24 cellular contexts compared by ENCODE assay signal in the genomic region with DNA sequence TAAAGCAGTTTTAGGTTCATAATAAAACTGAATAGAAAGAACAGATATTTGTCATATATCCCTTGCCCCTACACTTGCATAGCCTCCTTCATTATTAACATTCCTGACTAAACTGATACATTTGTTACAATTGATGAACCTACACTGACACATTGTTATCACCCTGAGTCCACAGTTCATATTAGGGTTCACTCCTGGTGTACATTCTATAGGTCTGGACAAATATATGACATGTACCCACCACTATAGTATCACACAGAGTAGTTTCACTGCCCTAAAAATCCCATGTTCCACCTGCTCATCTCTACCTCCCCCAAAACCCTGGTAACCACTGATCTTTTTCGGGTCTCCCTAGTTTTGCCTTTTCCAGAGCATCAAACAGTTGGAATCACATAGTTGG.
"Had no signal": no experiment of that assay in that cellular context is flagged by ENCODE, and none has a peak within 500 bp of the region (broad histone marks: within the 10 kb centered on the region; RNA-seq: fewer than 3 reads in every experiment).

No MANE protein-coding gene starts in this region.

- ATAC-seq: activated naive CD4-positive, alpha-beta T cell treated with anti-CD3 and anti-CD28 coated beads, Interleukin-2, amount 50 U/mL, for 72 hours; activated T-cell treated with anti-CD3 and anti-CD28 coated beads, Interleukin-2, amount 50 U/mL, for 72 hours; body of pancreas; naive thymus-derived CD4-positive, alpha-beta T cell had no signal

- H3K27ac ChIP-seq: body of pancreas, colonic mucosa, right atrium auricular region, spleen had no signal

- H3K36me3 Mint-ChIP-seq: activated naive CD4-positive, alpha-beta T cell treated with anti-CD3 and anti-CD28 coated beads, Interleukin-2, amount 50 U/mL, for 72 hours had no signal

- H3K36me3 ChIP-seq: cardiac muscle cell, colonic mucosa, right atrium auricular region, spleen had no signal

- H3K27me3 ChIP-seq: body of pancreas, cardiac muscle cell, colonic mucosa, right atrium auricular region, spleen, tibial nerve had no signal

- H3K27ac Mint-ChIP-seq: activated B cell treated with CpG ODN at 0.5 μM for 24 hours; activated naive CD4-positive, alpha-beta T cell treated with anti-CD3 and anti-CD28 coated beads, Interleukin-2, amount 50 U/mL, for 72 hours; activated T-cell treated with anti-CD3 and anti-CD28 coated beads, Interleukin-2, amount 50 U/mL, for 72 hours; naive thymus-derived CD4-positive, alpha-beta T cell; T-helper 2 cell treated with Interferon-gamma antibody and Interleukin-4, amounts not matched to agents 5 μg/mL and 100 μg/mL, for 36 hours had no signal

- DNase-seq: activated B cell treated with CpG ODN at 0.5 μM for 24 hours; activated naive CD4-positive, alpha-beta T cell; activated T-cell treated with anti-CD3 and anti-CD28 coated beads for 4 hours; activated T-cell treated with anti-CD3 and anti-CD28 coated beads, Interleukin-2, amount 50 U/mL, for 72 hours; body of pancreas; cerebellar nuclear complex; colonic mucosa; effector memory CD4-positive, alpha-beta T cell; foreskin fibroblast; head of caudate nucleus; hippocampal formation; left colon; midbrain; naive thymus-derived CD4-positive, alpha-beta T cell; nucleus accumbens; spleen; stimulated activated naive CD4-positive, alpha-beta T cell had no signal

- H3K9me3 Mint-ChIP-seq: activated B cell treated with CpG ODN at 0.5 μM for 24 hours; activated naive CD4-positive, alpha-beta T cell treated with anti-CD3 and anti-CD28 coated beads, Interleukin-2, amount 50 U/mL, for 72 hours; neural crest cell; T-helper 2 cell treated with Interferon-gamma antibody and Interleukin-4, amounts not matched to agents 5 μg/mL and 100 μg/mL, for 36 hours had no signal

- H3K4me3 ChIP-seq: body of pancreas, cardiac muscle cell, colonic mucosa, right atrium auricular region, spleen, tibial nerve had no signal

- H3K4me3 Mint-ChIP-seq: activated B cell treated with CpG ODN at 0.5 μM for 24 hours; activated T-cell treated with anti-CD3 and anti-CD28 coated beads, Interleukin-2, amount 50 U/mL, for 72 hours; naive thymus-derived CD4-positive, alpha-beta T cell; neural crest cell; T-helper 2 cell treated with Interferon-gamma antibody and Interleukin-4, amounts not matched to agents 5 μg/mL and 100 μg/mL, for 36 hours had no signal

- H3K9me3 ChIP-seq: body of pancreas, colonic mucosa, right atrium auricular region, spleen, tibial nerve had no signal

- H3K4me1 Mint-ChIP-seq: activated B cell treated with CpG ODN at 0.5 μM for 24 hours; naive thymus-derived CD4-positive, alpha-beta T cell had no signal

- H3K4me1 ChIP-seq: colonic mucosa had no signal

- FAIRE-seq: keratinocyte had no signal
